20 cellular contexts compared by ENCODE assay signal in genomic region chr14:58907803-58908202, GRCh38.
DNase-seq lines count a peak whose midpoint lies in the region; ATAC-seq, FAIRE-seq and TF ChIP-seq lines count a peak whose summit lies in the region.
"Had no signal": no experiment of that assay in that cellular context is flagged by ENCODE, and none has a peak within 500 bp of the region (broad histone marks: within the 10 kb centered on the region; RNA-seq: fewer than 3 reads in every experiment).

No MANE protein-coding gene starts in this region.

- H3K27ac ChIP-seq in SK-N-SH (ENCODE audit: low read depth in 2 of 2, low read length in 1 of 2) = peak overlapping the region; percentile 5 to 31; a peak in 2 of 4 replicates
- H3K27ac ChIP-seq in kidney (ENCODE audit: low read depth in 2 of 2, low read length in 2 of 2) = no peak overlapping the region
- H3K27ac ChIP-seq: BLaER1 treated with 17β-estradiol and CSF1 and Interleukin-3, amounts not matched to agents 10 nM and 100 nM; HL-60; SJSA1 had no signal

- H3F3A ChIP-seq in SK-N-SH (replicated peaks; ENCODE audit: insufficient read depth) = no peaks in the 10 kb centered on the region

- H3K4me3 ChIP-seq in AG10803 (ENCODE audit: low read length) (no peak overlapping the region), SK-N-SH (ENCODE audit: low read depth in 2 of 2, low read length in 1 of 2) (no peak overlapping the region), kidney (ENCODE audit: low read length in 2 of 2) (no peak overlapping the region)
- H3K4me3 ChIP-seq: BLaER1 treated with 17β-estradiol and CSF1 and Interleukin-3, amounts not matched to agents 10 nM and 100 nM; SJSA1 had no signal

- H3K4me1 ChIP-seq in SK-N-SH (ENCODE audit: control insufficient read depth in 1 of 2, insufficient read depth in 2 of 2, low read depth in 1 of 2, low read length in 1 of 2) = peaks cover 0 to 4% of the 10 kb centered on the region in 2 experiments; a peak in 2 of 4 replicates
- H3K4me1 ChIP-seq in kidney (ENCODE audit: control insufficient read depth in 1 of 2, insufficient read depth in 1 of 2, low read depth in 1 of 2, low read length in 2 of 2) = no peaks in the 10 kb centered on the region
- H3K4me1 ChIP-seq: BLaER1 treated with 17β-estradiol and CSF1 and Interleukin-3, amounts not matched to agents 10 nM and 100 nM had no signal

- H3K36me3 ChIP-seq in SK-N-SH (replicated peaks in 1 of 2; ENCODE audit: control insufficient read depth in 1 of 2, insufficient read depth in 2 of 2, low read length in 1 of 2) = no peaks in the 10 kb centered on the region
- no peaks in the 10 kb centered on the region for H3K36me3 ChIP-seq in kidney (ENCODE audit: control insufficient read depth in 1 of 2, insufficient read depth in 2 of 2, low read length in 2 of 2)
- H3K36me3 ChIP-seq: BLaER1 treated with 17β-estradiol and CSF1 and Interleukin-3, amounts not matched to agents 10 nM and 100 nM; SJSA1 had no signal

- no peaks in the 10 kb centered on the region for H3K27me3 ChIP-seq in SK-N-SH (ENCODE audit: insufficient read depth)
- H3K27me3 ChIP-seq: BLaER1 treated with 17β-estradiol and CSF1 and Interleukin-3, amounts not matched to agents 10 nM and 100 nM; SJSA1 had no signal

- no peaks in the 10 kb centered on the region for H4K20me1 ChIP-seq in SK-N-SH (ENCODE audit: insufficient read depth)
- H4K20me1 ChIP-seq: BLaER1 treated with 17β-estradiol and CSF1 and Interleukin-3, amounts not matched to agents 10 nM and 100 nM had no signal

- H3K4me2 ChIP-seq in SK-N-SH = no peak overlapping the region
- H3K4me2 ChIP-seq: BLaER1 treated with 17β-estradiol and CSF1 and Interleukin-3, amounts not matched to agents 10 nM and 100 nM had no signal

- peak; percentile 13 for FAIRE-seq in kidney (lab: Jason Lieb, UNC)
- FAIRE-seq: A204.1, GM12892, H54 had no signal

- ATAC-seq in GM18511 (IDR thresholded peaks at IDR 0.05; ENCODE audit: unreplicated experiment) = no peak

- H3K9me3 ChIP-seq in SK-N-SH (no peaks in the 10 kb centered on the region), kidney (ENCODE audit: control insufficient read depth in 1 of 2, low read length in 2 of 2) (no peaks in the 10 kb centered on the region)
- H3K9me3 ChIP-seq: SJSA1 had no signal

- no peaks in the 10 kb centered on the region for H3K9me2 ChIP-seq in SK-N-SH

- no peak overlapping the region; the same call in 1 of the 2 replicates for H2AFZ ChIP-seq in SK-N-SH (ENCODE audit: low read depth)

- POLR2A ChIA-PET in SK-N-SH (lab: Yijun Ruan, JAX) = no interaction called here

- no peak for TF ChIP-seq CTCF in AG10803 (conservative IDR thresholded peaks at IDR 0.05; ENCODE audit: low read length)
- no peak for TF ChIP-seq CTCF in SK-N-SH (IDR thresholded peaks at IDR 0.05)
- TF ChIP-seq CTCF in kidney (IDR thresholded peaks at IDR 0.05; ENCODE audit: borderline replicate concordance, extremely low read depth, insufficient read depth) = no peak

- DNase-seq in AG10803 (ENCODE audit: low read depth) (peak; percentile 69), HT1080 (ENCODE audit: low read depth) (peak; percentile 34), SK-N-SH (no peak), kidney (no peak), COR-L47 (lab: John Stamatoyannopoulos, UW) (no peak), GDM1 (lab: John Stamatoyannopoulos, UW) (no peak), NCI-H446 treated with DMSO at 0.1 percent for 48 hours (lab: John Stamatoyannopoulos, UW) (no peak)
- DNase-seq: CD8-positive, alpha-beta memory T cell; DMS79 treated with DMSO at 0.1 percent for 48 hours; GF-D8; KBM-7; NCI-H1436 treated with DMSO at 0.1 percent for 48 hours; NCI-H748 treated with DMSO at 0.1 percent for 48 hours had no signal

- no peaks in the 10 kb centered on the region for H3K79me2 ChIP-seq in SK-N-SH (ENCODE audit: insufficient read depth)

- H3K9ac ChIP-seq in SK-N-SH (no peak overlapping the region), kidney (ENCODE audit: low read length in 2 of 2) (no peak overlapping the region)
- H3K9ac ChIP-seq: BLaER1 treated with 17β-estradiol and CSF1 and Interleukin-3, amounts not matched to agents 10 nM and 100 nM had no signal

- no peak for TF ChIP-seq RAD21 in SK-N-SH (IDR thresholded peaks at IDR 0.05; ENCODE audit: low read length)

- TF ChIP-seq EP300 in SK-N-SH (IDR thresholded peaks at IDR 0.05; ENCODE audit: borderline replicate concordance in 1 of 2, low read depth in 1 of 2, low read length in 1 of 2) = peak; percentile 54; a peak in 2 of 4 replicates

- intact Hi-C loops in kidney (cut with DNase I) = no loop called here

- 9% methylated on average over 1 of the region's 1 CpG for WGBS in SK-N-SH (ENCODE audit: low lambda C conversion rate)

- CTCF ChIA-PET in SK-N-SH (lab: Yijun Ruan, JAX) = interaction anchor here (1.1 kb wide), 1 partner anchor 407 kb away, joined by 6 read pairs; no protein-coding TSS in a partner anchor

TF ChIP-seq in SK-N-SH, 30 proteins besides CTCF, POLR2A, EP300 and RAD21 (continues in another document):
- TF ChIP-seq ELF1 (IDR thresholded peaks at IDR 0.05) (no peak), IRF3 (IDR thresholded peaks at IDR 0.05; ENCODE audit: low read depth, low read length) (no peak), TEAD4 (IDR thresholded peaks at IDR 0.05; ENCODE audit: borderline replicate concordance, insufficient read depth) (peak; percentile 54; the same call in 1 of the 2 replicates), FOSL2 (IDR thresholded peaks at IDR 0.05; ENCODE audit: borderline replicate concordance, low read depth) (no peak), RXRA (IDR thresholded peaks at IDR 0.05; ENCODE audit: borderline replicate concordance, low read depth) (no peak), MAX (IDR thresholded peaks at IDR 0.05; ENCODE audit: low read depth) (no peak), TAF1 (IDR thresholded peaks at IDR 0.05; ENCODE audit: borderline replicate concordance, low read depth, low read length) (no peak), RCOR1 (IDR thresholded peaks at IDR 0.05; ENCODE audit: low read length) (no peak), PBX3 (IDR thresholded peaks at IDR 0.05) (peak; percentile 45; the same call in 1 of the 2 replicates), MEF2A (IDR thresholded peaks at IDR 0.05; ENCODE audit: borderline replicate concordance, low read depth) (no peak), USF1 (IDR thresholded peaks at IDR 0.05; ENCODE audit: borderline replicate concordance, low read depth) (no peak), POLR2AphosphoS5 (IDR thresholded peaks at IDR 0.05; ENCODE audit: low read depth, low read length) (no peak), SMC3 (IDR thresholded peaks at IDR 0.05; ENCODE audit: low read depth, low read length) (no peak), CHD2 (IDR thresholded peaks at IDR 0.05; ENCODE audit: low read length, partially characterized antibody) (no peak), FOXJ3 (CRISPR knock-in tag; IDR thresholded peaks at IDR 0.05) (no peak), RFX5 (IDR thresholded peaks at IDR 0.05; ENCODE audit: low read length) (no peak), SIN3A (IDR thresholded peaks at IDR 0.05; ENCODE audit: borderline replicate concordance, low read depth, low read length) (no peak), JUND (IDR thresholded peaks at IDR 0.05) (no peak), USF2 (IDR thresholded peaks at IDR 0.05; ENCODE audit: borderline replicate concordance, low read depth, low read length) (no peak), TCF12 (IDR thresholded peaks at IDR 0.05) (peak; percentile 66), YY1 (IDR thresholded peaks at IDR 0.05; ENCODE audit: low read depth) (no peak)

Comparison
In these comparisons a context has a peak if more than half of its experiments do, and no peak if none do; other contexts are left out.
1. DNase-seq: peak in AG10803 (single experiment) and HT1080 (single experiment); none in SK-N-SH (single experiment), kidney (single experiment), COR-L47 (single experiment), GDM1 (single experiment) and NCI-H446 treated with DMSO at 0.1 percent for 48 hours (single experiment).
2. H3K27ac ChIP-seq: peak in SK-N-SH (2 of 2); none in kidney (0 of 2).